ENCODE assay signal across 17 cellular contexts in the genomic region with DNA sequence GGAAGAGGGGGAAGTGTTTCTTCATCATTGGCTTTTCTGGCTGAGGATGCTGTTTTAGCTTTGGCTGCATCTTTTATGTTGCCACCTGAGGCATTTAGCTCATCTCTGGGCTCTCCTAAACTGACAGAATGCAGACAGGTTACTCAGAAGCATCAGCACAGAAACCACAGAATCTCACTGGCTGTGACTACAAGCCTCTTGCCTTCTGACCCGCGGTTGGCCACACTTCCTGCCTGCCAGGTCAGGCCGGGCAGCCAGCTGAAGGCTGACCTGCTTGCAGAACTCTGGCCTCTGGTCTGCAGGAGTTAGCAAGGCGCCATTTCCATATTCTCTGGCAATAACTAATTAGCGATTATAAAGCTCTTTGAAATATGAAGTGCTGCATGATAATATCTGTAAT.
DNase-seq lines count a peak whose midpoint lies in the region; ATAC-seq lines count a peak whose summit lies in the region.
"Had no signal": no experiment of that assay in that cellular context is flagged by ENCODE, and none has a peak within 500 bp of the region (broad histone marks: within the 10 kb centered on the region; RNA-seq: fewer than 3 reads in every experiment).

No MANE protein-coding gene starts in this region.

- no peaks in the 10 kb centered on the region for H3K36me3 Mint-ChIP-seq in activated CD4-positive, alpha-beta memory T cell treated with anti-CD3 and anti-CD28 coated beads for 36 hours
- no peaks in the 10 kb centered on the region for H3K36me3 Mint-ChIP-seq in activated CD4-positive, alpha-beta memory T cell treated with anti-CD3 and anti-CD28 coated beads, Interleukin-2, amount 10 ng/mL, durations not matched to agents 7 days and 5 days (ENCODE audit: low read depth)
- no peaks in the 10 kb centered on the region for H3K36me3 Mint-ChIP-seq in CD4-positive, alpha-beta memory T cell

- H3K27ac ChIP-seq in CD4-positive, alpha-beta memory T cell (ENCODE audit: low read depth, low read length), result no peak overlapping the region
- H3K27ac ChIP-seq: foreskin keratinocyte, parathyroid adenoma, upper lobe of left lung had no signal

- no peak overlapping the region for H3K4me3 Mint-ChIP-seq in activated CD4-positive, alpha-beta memory T cell treated with anti-CD3 and anti-CD28 coated beads for 36 hours
- no peak overlapping the region for H3K4me3 Mint-ChIP-seq in activated CD4-positive, alpha-beta memory T cell treated with anti-CD3 and anti-CD28 coated beads, Interleukin-2, amount 10 ng/mL, durations not matched to agents 7 days and 5 days
- H3K4me3 Mint-ChIP-seq in CD4-positive, alpha-beta memory T cell, result peak overlapping the region in 1 of 8 donors; percentile 26
- H3K4me3 Mint-ChIP-seq: effector memory CD8-positive, alpha-beta T cell had no signal

- no peak overlapping the region for H3K27ac Mint-ChIP-seq in activated CD4-positive, alpha-beta memory T cell treated with anti-CD3 and anti-CD28 coated beads for 36 hours
- no peak overlapping the region for H3K27ac Mint-ChIP-seq in activated CD4-positive, alpha-beta memory T cell treated with anti-CD3 and anti-CD28 coated beads, Interleukin-2, amount 10 ng/mL, durations not matched to agents 7 days and 5 days
- H3K27ac Mint-ChIP-seq in CD4-positive, alpha-beta memory T cell, result peak overlapping the region in 1 of 7 donors; percentile 33
- H3K27ac Mint-ChIP-seq: effector memory CD8-positive, alpha-beta T cell had no signal

- H3K27me3 Mint-ChIP-seq in activated CD4-positive, alpha-beta memory T cell treated with anti-CD3 and anti-CD28 coated beads for 36 hours, result no peaks in the 10 kb centered on the region
- H3K27me3 Mint-ChIP-seq in activated CD4-positive, alpha-beta memory T cell treated with anti-CD3 and anti-CD28 coated beads, Interleukin-2, amount 10 ng/mL, durations not matched to agents 7 days and 5 days, result peaks cover 3% of the 10 kb centered on the region
- peaks cover 2 to 4% of the 10 kb centered on the region in 2 donors for H3K27me3 Mint-ChIP-seq in CD4-positive, alpha-beta memory T cell

- no peaks in the 10 kb centered on the region for H3K27me3 ChIP-seq in CD4-positive, alpha-beta memory T cell (ENCODE audit: insufficient read depth, low read length)
- H3K27me3 ChIP-seq: upper lobe of left lung had no signal

- no peaks in the 10 kb centered on the region for H3K9me3 ChIP-seq in CD4-positive, alpha-beta memory T cell (ENCODE audit: control insufficient read depth in 1 of 2, low read length in 2 of 2)
- H3K9me3 ChIP-seq: upper lobe of left lung had no signal

- ATAC-seq in GM21529 (IDR thresholded peaks at IDR 0.05; ENCODE audit: unreplicated experiment) (peak; percentile 67), HG03520 (IDR thresholded peaks at IDR 0.05; ENCODE audit: unreplicated experiment) (peak; percentile 60)
- ATAC-seq: effector memory CD8-positive, alpha-beta T cell; foreskin keratinocyte had no signal

- no peaks in the 10 kb centered on the region for H3K9me3 Mint-ChIP-seq in activated CD4-positive, alpha-beta memory T cell treated with anti-CD3 and anti-CD28 coated beads for 36 hours
- no peaks in the 10 kb centered on the region for H3K9me3 Mint-ChIP-seq in activated CD4-positive, alpha-beta memory T cell treated with anti-CD3 and anti-CD28 coated beads, Interleukin-2, amount 10 ng/mL, durations not matched to agents 7 days and 5 days
- H3K9me3 Mint-ChIP-seq in CD4-positive, alpha-beta memory T cell, result peaks cover 0 to 2% (median 0%) of the 10 kb centered on the region in 8 donors
- H3K9me3 Mint-ChIP-seq: effector memory CD8-positive, alpha-beta T cell had no signal

- intact Hi-C loops in activated CD4-positive, alpha-beta memory T cell treated with anti-CD3 and anti-CD28 coated beads for 36 hours (cut with micrococcal nuclease), result loop anchor here (10.0 kb wide), 1 partner anchor 137 kb away; no protein-coding TSS in a partner anchor
- intact Hi-C loops in CD4-positive, alpha-beta memory T cell (cut with micrococcal nuclease), result no loop called here

- POLR2A ChIA-PET in activated CD4-positive, alpha-beta memory T cell treated with anti-CD3 and anti-CD28 coated beads for 36 hours (lab: Charles Lee), result no interaction called here
- POLR2A ChIA-PET in activated CD4-positive, alpha-beta memory T cell treated with anti-CD3 and anti-CD28 coated beads, Interleukin-2, amount 10 ng/mL, durations not matched to agents 7 days and 5 days (lab: Charles Lee), result interaction anchor here (1.6 kb wide), 1 partner anchor 29 kb away, joined by 6 read pairs; no protein-coding TSS in a partner anchor
- POLR2A ChIA-PET in CD4-positive, alpha-beta memory T cell (lab: Charles Lee; ENCODE audit: partially characterized antibody), result no interaction called here

- no peaks in the 10 kb centered on the region for H3K36me3 ChIP-seq in CD4-positive, alpha-beta memory T cell (ENCODE audit: insufficient read depth, low read length)
- H3K36me3 ChIP-seq: upper lobe of left lung had no signal

- no peak overlapping the region for H3K4me3 ChIP-seq in CD4-positive, alpha-beta memory T cell (ENCODE audit: low read length in 2 of 2)
- H3K4me3 ChIP-seq: upper lobe of left lung had no signal

- H3K4me1 ChIP-seq in CD4-positive, alpha-beta memory T cell (ENCODE audit: insufficient read depth, low read length), result peaks cover 8% of the 10 kb centered on the region
- H3K4me1 ChIP-seq: foreskin keratinocyte, parathyroid adenoma, upper lobe of left lung had no signal

- CTCF ChIA-PET in activated CD4-positive, alpha-beta memory T cell treated with anti-CD3 and anti-CD28 coated beads for 36 hours (lab: Charles Lee), result no interaction called here
- CTCF ChIA-PET in activated CD4-positive, alpha-beta memory T cell treated with anti-CD3 and anti-CD28 coated beads, Interleukin-2, amount 10 ng/mL, durations not matched to agents 7 days and 5 days (lab: Charles Lee), result interaction anchor here (1.2 kb wide), 1 partner anchor 29 kb away, joined by 5 read pairs; no protein-coding TSS in a partner anchor
- CTCF ChIA-PET in CD4-positive, alpha-beta memory T cell (lab: Charles Lee; ENCODE audit: partially characterized antibody), result no interaction called here

- H3K4me1 Mint-ChIP-seq in activated CD4-positive, alpha-beta memory T cell treated with anti-CD3 and anti-CD28 coated beads for 36 hours (ENCODE audit: low read depth), result peaks cover 33% of the 10 kb centered on the region
- peaks cover 33% of the 10 kb centered on the region for H3K4me1 Mint-ChIP-seq in activated CD4-positive, alpha-beta memory T cell treated with anti-CD3 and anti-CD28 coated beads, Interleukin-2, amount 10 ng/mL, durations not matched to agents 7 days and 5 days
- peaks cover 4 to 12% (median 8%) of the 10 kb centered on the region in 4 donors for H3K4me1 Mint-ChIP-seq in CD4-positive, alpha-beta memory T cell

- DNase-seq in activated CD4-positive, alpha-beta memory T cell treated with anti-CD3 and anti-CD28 coated beads for 36 hours, result peak; percentile 36
- no peak for DNase-seq in activated CD4-positive, alpha-beta memory T cell treated with anti-CD3 and anti-CD28 coated beads, Interleukin-2, amount 10 ng/mL, durations not matched to agents 7 days and 5 days
- DNase-seq in renal cortical epithelial cell (ENCODE audit: low read depth) (peak; percentile 47), NCI-H1694 treated with DMSO at 0.1 percent for 48 hours (lab: John Stamatoyannopoulos, UW) (no peak), NCI-H2196 (lab: John Stamatoyannopoulos, UW; ENCODE audit: unreplicated experiment) (no peak)
- DNase-seq in CD4-positive, alpha-beta memory T cell, result no peak
- DNase-seq: activated CD4-positive, alpha-beta T cell treated with anti-CD3 and anti-CD28 coated beads, Interleukin-2, amount 50 U/mL, for 4 hours; DMS 273 treated with DMSO at 0.1 percent for 48 hours; effector memory CD8-positive, alpha-beta T cell; foreskin keratinocyte; islet precursor cell; NCI-H2227 treated with DMSO at 0.1 percent for 48 hours; OCI-M1; upper lobe of left lung had no signal

Comparison
In these comparisons a context has a peak if more than half of its experiments do, and no peak if none do; other contexts are left out.
1. DNase-seq: peak in activated CD4-positive, alpha-beta memory T cell treated with anti-CD3 and anti-CD28 coated beads for 36 hours (single experiment) and renal cortical epithelial cell (single experiment); none in activated CD4-positive, alpha-beta memory T cell treated with anti-CD3 and anti-CD28 coated beads, Interleukin-2, amount 10 ng/mL, durations not matched to agents 7 days and 5 days (single experiment), NCI-H1694 treated with DMSO at 0.1 percent for 48 hours (single experiment), CD4-positive, alpha-beta memory T cell (0 of 5) and NCI-H2196 (single experiment).